In genomic region chr14:45526715-45527549, GRCh38 we compare ENCODE assay signal across 8 cellular contexts.
A peak's percentile ranks its signal among the peaks of the same experiment; 100 is the strongest.
DNase-seq lines count a peak whose midpoint lies in the region; ATAC-seq and TF ChIP-seq lines count a peak whose summit lies in the region.

No MANE protein-coding gene starts in this region.

- H3K9me2 ChIP-seq in GM23248 (ENCODE audit: insufficient read depth), result no peaks in the 10 kb centered on the region

- TF ChIP-seq CTCF in type B pancreatic cell (conservative IDR thresholded peaks at IDR 0.05), result peak; percentile 78

- no peak overlapping the region for H2AFZ ChIP-seq in GM23248

- no peak overlapping the region for H3K27ac ChIP-seq in GM23248

- peak; percentile 80 for DNase-seq in DMS53 (lab: John Stamatoyannopoulos, UW)
- DNase-seq in GM23248, result peak; percentile 53
- peak; percentile 22 for DNase-seq in M059J (ENCODE audit: low read depth)
- peak; percentile 29 for DNase-seq in RPMI8226
- DNase-seq in left cardiac atrium, result no peak
- no peak for DNase-seq in type B pancreatic cell (ENCODE audit: extremely low spot score, unreplicated experiment)
- no peak for DNase-seq in activated naive CD8-positive, alpha-beta T cell treated with anti-CD3 and anti-CD28 coated beads for 36 hours

- WGBS in GM23248 (ENCODE audit: low coverage in 1 of 2, low lambda C conversion rate in 2 of 2, missing lambda C conversion rate in 2 of 2), 2 experiments, result 20 to 26% methylated on average over 13 to 14 of the region's 14 CpGs

- no peaks in the 10 kb centered on the region for H3K36me3 ChIP-seq in GM23248 (ENCODE audit: low read depth)

- H3K27me3 ChIP-seq in GM23248 (replicated peaks; ENCODE audit: insufficient read depth), result no peaks in the 10 kb centered on the region

- no peaks in the 10 kb centered on the region for H3K79me2 ChIP-seq in GM23248 (ENCODE audit: insufficient read depth)

- no peaks in the 10 kb centered on the region for H3K9me3 Mint-ChIP-seq in type B pancreatic cell
- peaks cover 9% of the 10 kb centered on the region for H3K9me3 Mint-ChIP-seq in activated naive CD8-positive, alpha-beta T cell treated with anti-CD3 and anti-CD28 coated beads for 36 hours

- H3K4me2 ChIP-seq in GM23248 (ENCODE audit: unreplicated experiment), result no peak overlapping the region

- intact Hi-C loops in left cardiac atrium (cut with DNase I), result loop anchor here (1.0 to 5.0 kb wide), 2 partner anchors 100 kb away; no protein-coding TSS in a partner anchor

- no peak overlapping the region for H3K4me3 Mint-ChIP-seq in type B pancreatic cell
- no peak overlapping the region for H3K4me3 Mint-ChIP-seq in activated naive CD8-positive, alpha-beta T cell treated with anti-CD3 and anti-CD28 coated beads for 36 hours

- in situ Hi-C loops in GM23248 (cut with MboI), result no loop called here

- peaks cover 9% of the 10 kb centered on the region for H3K27me3 Mint-ChIP-seq in type B pancreatic cell
- no peaks in the 10 kb centered on the region for H3K27me3 Mint-ChIP-seq in activated naive CD8-positive, alpha-beta T cell treated with anti-CD3 and anti-CD28 coated beads for 36 hours

- H3F3A ChIP-seq in GM23248 (ENCODE audit: insufficient read depth), result no peaks in the 10 kb centered on the region

- H3K4me3 ChIP-seq in GM23248, result no peak overlapping the region

- ATAC-seq in left cardiac atrium (peak; percentile 69 to 78), GM21576 (IDR thresholded peaks at IDR 0.05; ENCODE audit: unreplicated experiment) (no peak)

- no peaks in the 10 kb centered on the region for H3K36me3 Mint-ChIP-seq in type B pancreatic cell
- H3K36me3 Mint-ChIP-seq in activated naive CD8-positive, alpha-beta T cell treated with anti-CD3 and anti-CD28 coated beads for 36 hours, result peaks cover 3% of the 10 kb centered on the region

- no peaks in the 10 kb centered on the region for H3K4me1 Mint-ChIP-seq in type B pancreatic cell (ENCODE audit: unreplicated experiment)
- H3K4me1 Mint-ChIP-seq in activated naive CD8-positive, alpha-beta T cell treated with anti-CD3 and anti-CD28 coated beads for 36 hours, result no peaks in the 10 kb centered on the region

- no peaks in the 10 kb centered on the region for H3K4me1 ChIP-seq in GM23248 (ENCODE audit: insufficient read depth)

- H3K9ac ChIP-seq in GM23248, result no peak overlapping the region

- no peaks in the 10 kb centered on the region for H3K9me3 ChIP-seq in GM23248 (ENCODE audit: low read depth)

- no peak overlapping the region for H3K27ac Mint-ChIP-seq in type B pancreatic cell
- no peak overlapping the region for H3K27ac Mint-ChIP-seq in activated naive CD8-positive, alpha-beta T cell treated with anti-CD3 and anti-CD28 coated beads for 36 hours

- no peaks in the 10 kb centered on the region for H4K20me1 ChIP-seq in GM23248 (ENCODE audit: insufficient read depth)

Comparison
In these comparisons a context has a peak if more than half of its experiments do, and no peak if none do; other contexts are left out.
1. DNase-seq: peak in DMS53 (single experiment), GM23248 (single experiment), M059J (single experiment) and RPMI8226 (single experiment); none in left cardiac atrium (single experiment), type B pancreatic cell (single experiment) and activated naive CD8-positive, alpha-beta T cell treated with anti-CD3 and anti-CD28 coated beads for 36 hours (single experiment).